ENCODE assay signal across 1 cellular context in the genomic region with DNA sequence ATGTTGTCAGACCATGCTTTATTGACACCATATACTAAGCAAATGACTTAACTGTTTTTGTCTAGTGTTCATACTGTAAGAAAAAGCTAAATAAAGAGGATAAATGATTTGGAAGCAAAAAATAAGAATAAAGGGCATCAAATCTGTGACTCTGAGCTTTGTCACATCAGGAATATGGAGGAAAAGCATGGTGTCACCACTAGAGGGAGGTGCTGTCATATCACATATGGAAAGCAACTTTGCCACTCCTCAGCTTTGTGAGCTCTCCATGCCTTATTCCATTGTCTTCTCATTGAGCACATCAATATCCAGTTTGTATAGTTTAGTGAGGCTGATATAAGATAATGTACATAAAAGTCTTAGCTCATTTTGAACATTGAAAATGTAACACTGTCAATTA.
TF ChIP-seq lines count a peak whose summit lies in the region.

No MANE protein-coding gene starts in this region.

TF ChIP-seq in neural cell, 6 proteins besides CTCF, POLR2A, EP300 and RAD21 (continued from another document):
- no peak for TF ChIP-seq EZH2 (IDR thresholded peaks at IDR 0.05; ENCODE audit: borderline replicate concordance, insufficient read depth, low read length, poor library complexity, severe bottlenecking)
